ENCODE assay signal across 1 cellular context in genomic region chr3:140370686-140371085, GRCh38.
TF ChIP-seq lines count a peak whose summit lies in the region.

No MANE protein-coding gene starts in this region.

TF ChIP-seq in GM23338, 12 proteins besides CTCF, POLR2A, EP300 and RAD21 (continued from another document):
- no peak for TF ChIP-seq ZNF462 (CRISPR knock-in tag; IDR thresholded peaks at IDR 0.05)
